Comparison of ENCODE assay signal across 12 cellular contexts in the genomic region with DNA sequence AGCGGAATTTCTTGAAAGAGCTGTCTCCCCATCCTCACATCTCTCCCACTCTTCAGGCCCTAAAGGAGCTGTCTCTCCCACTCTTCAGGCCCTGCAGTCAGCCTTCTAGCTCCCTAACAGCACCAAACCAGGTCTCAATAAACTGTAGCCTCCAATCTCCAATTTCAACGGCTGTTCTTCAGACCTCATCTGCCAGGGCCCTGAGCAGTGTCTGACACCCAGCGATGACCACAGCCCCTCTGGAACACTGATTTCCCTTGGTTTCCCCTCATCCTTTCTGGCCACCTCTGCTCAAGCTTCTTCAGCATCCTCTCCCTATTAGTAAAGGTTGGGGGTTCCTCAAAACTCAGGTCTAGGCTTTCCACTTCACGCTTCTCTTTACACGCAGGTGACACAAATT. TPM values are rescaled to one million over a fixed set of nuclear protein-coding genes. Genes with fewer than 3 reads are reported as not detected.
A peak's percentile ranks its signal among the peaks of the same experiment; 100 is the strongest.
DNase-seq lines count a peak whose midpoint lies in the region; ATAC-seq and TF ChIP-seq lines count a peak whose summit lies in the region.
"Had no signal": no experiment of that assay in that cellular context is flagged by ENCODE, and none has a peak within 500 bp of the region (broad histone marks: within the 10 kb centered on the region; RNA-seq: fewer than 3 reads in every experiment).

No MANE protein-coding gene starts in this region.

- no peaks in the 10 kb centered on the region for H3K9me3 ChIP-seq in prostate gland
- H3K9me3 ChIP-seq: SJSA1 had no signal

- no peaks in the 10 kb centered on the region for H3K9me3 Mint-ChIP-seq in activated CD4-positive, alpha-beta T cell treated with anti-CD3 and anti-CD28 coated beads for 36 hours (ENCODE audit: low read depth)
- H3K9me3 Mint-ChIP-seq in GM23338: no peaks in the 10 kb centered on the region
- no peaks in the 10 kb centered on the region for H3K9me3 Mint-ChIP-seq in activated naive CD8-positive, alpha-beta T cell treated with anti-CD3 and anti-CD28 coated beads, Interleukin-2, amount 50 U/mL, for 24 hours
- no peaks in the 10 kb centered on the region for H3K9me3 Mint-ChIP-seq in osteocyte (ENCODE audit: unreplicated experiment)

- H3K36me3 ChIP-seq in GM23338 (ENCODE audit: insufficient read depth): no peaks in the 10 kb centered on the region
- H3K36me3 ChIP-seq in prostate gland: no peaks in the 10 kb centered on the region
- H3K36me3 ChIP-seq: cardiac muscle cell had no signal

- no peak overlapping the region for H3K4me3 ChIP-seq in GM23338
- no peak overlapping the region for H3K4me3 ChIP-seq in prostate gland
- H3K4me3 ChIP-seq: cardiac muscle cell, SJSA1 had no signal

- no peak for DNase-seq in activated CD4-positive, alpha-beta T cell treated with anti-CD3 and anti-CD28 coated beads for 36 hours
- DNase-seq in activated CD4-positive, alpha-beta T cell treated with anti-CD3 and anti-CD28 coated beads for 4 hours: no peak
- DNase-seq in GM23338 (ENCODE audit: low spot score) (no peak), osteocyte (ENCODE audit: extremely low spot score, unreplicated experiment) (no peak), NOMO-1 treated with DMSO at 0.1 percent for 48 hours (lab: John Stamatoyannopoulos, UW; ENCODE audit: unreplicated experiment) (no peak), cerebellar cortex (ENCODE audit: low spot score) (no peak), prostate gland (ENCODE audit: low spot score) (no peak)
- DNase-seq in activated naive CD8-positive, alpha-beta T cell treated with anti-CD3 and anti-CD28 coated beads, Interleukin-2, amount 50 U/mL, for 24 hours: no peak

- H3K27me3 Mint-ChIP-seq in activated CD4-positive, alpha-beta T cell treated with anti-CD3 and anti-CD28 coated beads for 36 hours: peaks cover 35% of the 10 kb centered on the region
- H3K27me3 Mint-ChIP-seq in GM23338 (ENCODE audit: insufficient read depth, low read depth, poor library complexity) (peaks cover 32% of the 10 kb centered on the region), osteocyte (ENCODE audit: unreplicated experiment) (peaks cover 3% of the 10 kb centered on the region)
- peaks cover 33% of the 10 kb centered on the region for H3K27me3 Mint-ChIP-seq in activated naive CD8-positive, alpha-beta T cell treated with anti-CD3 and anti-CD28 coated beads, Interleukin-2, amount 50 U/mL, for 24 hours

- CTCF ChIA-PET in activated CD4-positive, alpha-beta T cell treated with anti-CD3 and anti-CD28 coated beads for 36 hours (lab: Charles Lee): interaction anchor here (0.7 to 3.4 kb wide), 3 partner anchors 9 to 392 kb away, joined by 3 to 28 read pairs (median 3); no protein-coding TSS in a partner anchor

- TF ChIP-seq CTCF in GM23338 (conservative IDR thresholded peaks at IDR 0.05; ENCODE audit: low read depth in 2 of 2) (no peak), osteocyte (IDR thresholded peaks at IDR 0.05) (no peak), prostate gland (IDR thresholded peaks at IDR 0.05) (no peak)

- peaks cover 25% of the 10 kb centered on the region for H3K27me3 ChIP-seq in GM23338 (ENCODE audit: insufficient read depth)
- no peaks in the 10 kb centered on the region for H3K27me3 ChIP-seq in prostate gland (replicated peaks; ENCODE audit: insufficient read depth)
- H3K27me3 ChIP-seq: cardiac muscle cell, SJSA1 had no signal

- TF ChIP-seq POLR2A in prostate gland (IDR thresholded peaks at IDR 0.05): no peak

- H3K79me2 ChIP-seq in GM23338 (replicated peaks; ENCODE audit: insufficient read depth): no peaks in the 10 kb centered on the region

- no peak overlapping the region for H3K27ac Mint-ChIP-seq in activated CD4-positive, alpha-beta T cell treated with anti-CD3 and anti-CD28 coated beads for 36 hours
- H3K27ac Mint-ChIP-seq in GM23338: no peak overlapping the region
- peak overlapping the region; percentile 55 for H3K27ac Mint-ChIP-seq in activated naive CD8-positive, alpha-beta T cell treated with anti-CD3 and anti-CD28 coated beads, Interleukin-2, amount 50 U/mL, for 24 hours
- H3K27ac Mint-ChIP-seq in osteocyte (ENCODE audit: unreplicated experiment): peak overlapping the region; percentile 51

- H3K4me1 ChIP-seq in GM23338 (ENCODE audit: insufficient read depth) (no peaks in the 10 kb centered on the region), prostate gland (replicated peaks) (peaks cover 7% of the 10 kb centered on the region)

- intact Hi-C loops in activated CD4-positive, alpha-beta T cell treated with anti-CD3 and anti-CD28 coated beads for 36 hours (cut with DNase I, micrococcal nuclease): no loop called here
- intact Hi-C loops in prostate gland (cut with DNase I): loop anchor here (5.0 kb wide), 2 partner anchors 37 to 63 kb away; a partner anchor contains a TSS

- H3F3A ChIP-seq in GM23338 (replicated peaks; ENCODE audit: low read depth): 0 out of 2 replicates have a peak, but pooled peaks cover 3% of the 10 kb centered on the region

- 95% methylated on average over 5 of the region's 5 CpGs for WGBS in prostate gland

- H3K4me2 ChIP-seq in GM23338: no peak overlapping the region

- peak overlapping the region; percentile 7 for H3K4me3 Mint-ChIP-seq in activated CD4-positive, alpha-beta T cell treated with anti-CD3 and anti-CD28 coated beads for 36 hours
- H3K4me3 Mint-ChIP-seq in GM23338: peak overlapping the region; percentile 54
- peak overlapping the region; percentile 64 for H3K4me3 Mint-ChIP-seq in activated naive CD8-positive, alpha-beta T cell treated with anti-CD3 and anti-CD28 coated beads, Interleukin-2, amount 50 U/mL, for 24 hours
- H3K4me3 Mint-ChIP-seq in osteocyte (ENCODE audit: unreplicated experiment): peak overlapping the region; percentile 59

- ATAC-seq in activated CD4-positive, alpha-beta T cell treated with anti-CD3 and anti-CD28 coated beads for 36 hours: no peak
- no peak for ATAC-seq in GM23338
- ATAC-seq in activated naive CD8-positive, alpha-beta T cell treated with anti-CD3 and anti-CD28 coated beads, Interleukin-2, amount 50 U/mL, for 24 hours: no peak

- no peaks in the 10 kb centered on the region for H4K20me1 ChIP-seq in GM23338 (replicated peaks; ENCODE audit: insufficient read depth)

- peaks cover 14% of the 10 kb centered on the region for H3K4me1 Mint-ChIP-seq in activated CD4-positive, alpha-beta T cell treated with anti-CD3 and anti-CD28 coated beads for 36 hours
- H3K4me1 Mint-ChIP-seq in GM23338 (peaks cover 12% of the 10 kb centered on the region; the same call in 2 of the 3 replicates), osteocyte (ENCODE audit: unreplicated experiment) (peaks cover 33% of the 10 kb centered on the region)
- H3K4me1 Mint-ChIP-seq in activated naive CD8-positive, alpha-beta T cell treated with anti-CD3 and anti-CD28 coated beads, Interleukin-2, amount 50 U/mL, for 24 hours: peaks cover 32% of the 10 kb centered on the region

- no peaks in the 10 kb centered on the region for H3K9me2 ChIP-seq in GM23338 (ENCODE audit: insufficient read depth)

- POLR2A ChIA-PET in activated CD4-positive, alpha-beta T cell treated with anti-CD3 and anti-CD28 coated beads for 36 hours (lab: Charles Lee): interaction anchor here (0.7 kb wide), 2 partner anchors 25 to 1162 kb away, joined by 3 read pairs; no protein-coding TSS in a partner anchor

- no peak overlapping the region; the same call in 1 of the 2 replicates for H2AFZ ChIP-seq in GM23338

- H3K27ac ChIP-seq in GM23338 (ENCODE audit: low read depth) (no peak overlapping the region), prostate gland (no peak overlapping the region)
- H3K27ac ChIP-seq: cardiac muscle cell, epithelial cell of prostate, SJSA1 had no signal

- H3K36me3 Mint-ChIP-seq in activated CD4-positive, alpha-beta T cell treated with anti-CD3 and anti-CD28 coated beads for 36 hours (ENCODE audit: low read depth): no peaks in the 10 kb centered on the region
- H3K36me3 Mint-ChIP-seq in GM23338 (ENCODE audit: low read depth) (no peaks in the 10 kb centered on the region), osteocyte (ENCODE audit: unreplicated experiment) (no peaks in the 10 kb centered on the region)
- H3K36me3 Mint-ChIP-seq in activated naive CD8-positive, alpha-beta T cell treated with anti-CD3 and anti-CD28 coated beads, Interleukin-2, amount 50 U/mL, for 24 hours (ENCODE audit: low read depth): no peaks in the 10 kb centered on the region

TF ChIP-seq in GM23338, 12 proteins besides CTCF, POLR2A, EP300 and RAD21 (continues in another document):
- TF ChIP-seq JUNB (IDR thresholded peaks at IDR 0.05; ENCODE audit: unreplicated experiment): no peak
- no peak for TF ChIP-seq EZH2phosphoT487 (IDR thresholded peaks at IDR 0.05; ENCODE audit: unreplicated experiment)

RNA-seq across cellular contexts. Expression of a gene that starts 1.6 kb away (rescaled TPM):
- 1 to 10 TPM; 6.1 to 8.9 TPM for total RNA-seq in activated CD4-positive, alpha-beta T cell treated with anti-CD3 and anti-CD28 coated beads for 36 hours
- 8.0 and 10.3 TPM in 2 replicates for total RNA-seq in GM23338 (2014; rRNA removed; shearing (Covaris generic))
- 5.9 and 8.1 TPM in 2 replicates for polyA plus RNA-seq in GM23338 (2016; fragmentation: Nextera tagmentation; extraction: Ambion mirVana)
- total RNA-seq in osteocyte (104 and 117 TPM in 2 replicates), prostate gland (10 to 100 TPM; 16.8 to 18.0 TPM)

RNA-seq across cellular contexts. Expression of a gene that starts 28.3 kb away (rescaled TPM):
- total RNA-seq in activated CD4-positive, alpha-beta T cell treated with anti-CD3 and anti-CD28 coated beads for 36 hours: under 1 TPM; 0.21 to 0.23 TPM
- total RNA-seq in GM23338 (2014; rRNA removed; shearing (Covaris generic)): 17.4 and 31.8 TPM in 2 replicates
- polyA plus RNA-seq in GM23338 (2016; fragmentation: Nextera tagmentation; extraction: Ambion mirVana): 25.2 and 28.0 TPM in 2 replicates
- 42.7 and 47.8 TPM in 2 replicates for total RNA-seq in osteocyte
- 10 to 100 TPM; 35.9 to 50.2 TPM for total RNA-seq in prostate gland
- total RNA-seq: A172 had no signal

Comparison
In these comparisons a context has a peak if more than half of its experiments do, and no peak if none do; other contexts are left out.
1. H3K27ac Mint-ChIP-seq: peak in activated naive CD8-positive, alpha-beta T cell treated with anti-CD3 and anti-CD28 coated beads, Interleukin-2, amount 50 U/mL, for 24 hours (single experiment) and osteocyte (single experiment); none in activated CD4-positive, alpha-beta T cell treated with anti-CD3 and anti-CD28 coated beads for 36 hours (single experiment) and GM23338 (single experiment).
2. H3K4me3 Mint-ChIP-seq: peak in every context shown above with its lines; median percentile 64 in activated naive CD8-positive, alpha-beta T cell treated with anti-CD3 and anti-CD28 coated beads, Interleukin-2, amount 50 U/mL, for 24 hours; 59 in osteocyte; 54 in GM23338; 7 in activated CD4-positive, alpha-beta T cell treated with anti-CD3 and anti-CD28 coated beads for 36 hours.
3. RNA of a gene that starts 28.3 kb away (total RNA-seq): 35.9 to 50.2 TPM in prostate gland, 42.7 to 47.8 TPM in osteocyte and 17.4 to 31.8 TPM in GM23338; 0.21 to 0.23 TPM in activated CD4-positive, alpha-beta T cell treated with anti-CD3 and anti-CD28 coated beads for 36 hours; every median in the first group is over 10 times any median in the second.